Comparison of ENCODE assay signal across 1 cellular context in the genomic region with DNA sequence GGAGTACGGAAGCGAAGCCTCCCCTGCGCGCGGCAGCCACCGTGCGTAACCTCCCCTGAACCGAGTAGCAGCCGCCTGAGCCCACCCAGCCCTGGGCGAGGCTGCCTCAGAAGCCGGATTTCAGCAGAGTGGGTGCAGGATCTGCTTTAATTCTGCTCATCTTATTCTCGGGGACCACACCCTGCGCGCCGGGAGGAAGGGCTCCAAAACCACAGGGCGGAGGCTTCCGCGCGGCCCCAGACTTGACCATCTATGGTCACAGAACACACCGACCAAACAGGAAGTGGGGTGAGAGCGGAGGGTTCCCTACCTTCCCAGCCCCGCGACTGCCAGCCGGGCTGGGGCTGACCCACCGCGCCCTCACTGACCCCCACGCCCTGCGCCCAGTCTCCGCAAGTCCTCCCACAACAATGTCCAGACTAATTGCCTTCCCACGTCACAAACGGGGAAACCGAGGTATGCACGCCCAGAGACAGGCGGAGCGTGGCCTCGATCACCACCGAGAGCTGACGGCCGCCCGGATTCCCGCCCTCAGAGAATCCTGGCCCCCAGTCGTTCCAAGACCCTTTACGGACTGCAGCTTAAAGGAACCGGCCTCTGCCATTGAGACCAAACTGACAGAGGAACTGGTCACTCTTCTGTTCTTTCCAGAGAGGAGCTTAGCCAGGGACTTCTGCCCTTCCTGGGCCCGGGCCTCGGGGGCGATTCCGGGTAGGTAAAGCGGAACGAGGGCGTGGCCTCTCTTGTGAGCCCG.
TF ChIP-seq lines count a peak whose summit lies in the region.

No MANE protein-coding gene starts in this region.

TF ChIP-seq in K562, 482 proteins besides CTCF, POLR2A, EP300 and RAD21 (continued from another document and continues in another):
- TF ChIP-seq TBP (optimal IDR thresholded peaks at IDR 0.05; ENCODE audit: low read depth, low read length) (peak; percentile 90), PHF21A (IDR thresholded peaks at IDR 0.05; ENCODE audit: borderline replicate concordance, low read depth) (peak; percentile 92; the same call in 1 of the 2 replicates), ZNF197 (CRISPR knock-in tag; IDR thresholded peaks at IDR 0.05; ENCODE audit: low read depth) (peak; percentile 83), SREBF1 (IDR thresholded peaks at IDR 0.05; ENCODE audit: borderline replicate concordance, low read depth, low read length) (no peak), TARDBP (IDR thresholded peaks at IDR 0.05) (peak; percentile 79), HMGN3 (IDR thresholded peaks at IDR 0.05; ENCODE audit: borderline replicate concordance, extremely low read depth, insufficient read length, low read depth, low read length) (peak; percentile 94), TGIF2 (CRISPR knock-in tag; IDR thresholded peaks at IDR 0.05) (no peak; the same call in 1 of the 2 replicates), DACH1 (IDR thresholded peaks at IDR 0.05; ENCODE audit: partially characterized antibody) (no peak), HMG20A (CRISPR knock-in tag; conservative IDR thresholded peaks at IDR 0.05) (no peak), HLTF (IDR thresholded peaks at IDR 0.05) (no peak), ATF1 (CRISPR knock-in tag; IDR thresholded peaks at IDR 0.05) (no peak), ATF1 (tag; IDR thresholded peaks at IDR 0.05) (peak; percentile 77), SMARCB1 (IDR thresholded peaks at IDR 0.05; ENCODE audit: insufficient read length, low read depth) (no peak), ZSCAN32 (CRISPR knock-in tag; IDR thresholded peaks at IDR 0.05) (0 out of 2 replicates have a peak, but pooled peaks have one; percentile 7), NCOA1 (IDR thresholded peaks at IDR 0.05; ENCODE audit: low read depth) (peak; percentile 46; the same call in 1 of the 2 replicates), NUFIP1 (IDR thresholded peaks at IDR 0.05; ENCODE audit: partially characterized antibody) (no peak), ZKSCAN1 (IDR thresholded peaks at IDR 0.05; ENCODE audit: low read depth, low read length) (no peak; the same call in 1 of the 2 replicates), ZNF740 (CRISPR knock-in tag; IDR thresholded peaks at IDR 0.05) (no peak), ZNF740 (tag; IDR thresholded peaks at IDR 0.05) (no peak), ZNF780A (CRISPR knock-in tag; IDR thresholded peaks at IDR 0.05) (0 out of 2 replicates have a peak, but pooled peaks have one; percentile 14), ZNF507 (tag; conservative IDR thresholded peaks at IDR 0.05) (no peak), BDP1 (IDR thresholded peaks at IDR 0.05; ENCODE audit: insufficient read depth, insufficient read length) (no peak), YBX1 (IDR thresholded peaks at IDR 0.05) (no peak), NBN (IDR thresholded peaks at IDR 0.05; ENCODE audit: low read depth) (peak; percentile 78; the same call in 1 of the 2 replicates), ATF2 (CRISPR knock-in tag; IDR thresholded peaks at IDR 0.05) (no peak), ZEB2 (IDR thresholded peaks at IDR 0.05) (peak; percentile 70), SRSF7 (optimal IDR thresholded peaks at IDR 0.05; ENCODE audit: low read depth, low read length) (no peak), EWSR1 (IDR thresholded peaks at IDR 0.05; ENCODE audit: borderline replicate concordance, low read depth, partially characterized antibody) (no peak), ZNF263 (CRISPR knock-in tag; IDR thresholded peaks at IDR 0.05; ENCODE audit: borderline replicate concordance) (peak; percentile 60; the same call in 1 of the 2 replicates), ZBTB5 (IDR thresholded peaks at IDR 0.05) (no peak), HOXB6 (CRISPR knock-in tag; IDR thresholded peaks at IDR 0.05; ENCODE audit: borderline replicate concordance) (0 out of 2 replicates have a peak, but pooled peaks have one; percentile 6), RHOXF2B (CRISPR knock-in tag; conservative IDR thresholded peaks at IDR 0.05) (peak; percentile 87), ZNF444 (CRISPR knock-in tag; IDR thresholded peaks at IDR 0.05) (0 out of 2 replicates have a peak, but pooled peaks have one; percentile 0), NCOA2 (IDR thresholded peaks at IDR 0.05; ENCODE audit: partially characterized antibody in 2 of 2) (no peak), NRF1 (conservative IDR thresholded peaks at IDR 0.05 in 1 of 2, IDR thresholded peaks at IDR 0.05 in 1 of 2) (peak; percentile 76 to 80), TEAD4 (IDR thresholded peaks at IDR 0.05; ENCODE audit: low read length) (no peak; the same call in 1 of the 2 replicates), TEAD4 (CRISPR knock-in tag; IDR thresholded peaks at IDR 0.05; ENCODE audit: borderline replicate concordance) (no peak), MBD2 (IDR thresholded peaks at IDR 0.05; ENCODE audit: borderline replicate concordance, low read depth) (peak; percentile 75)
- TF ChIP-seq, protein P1, sequence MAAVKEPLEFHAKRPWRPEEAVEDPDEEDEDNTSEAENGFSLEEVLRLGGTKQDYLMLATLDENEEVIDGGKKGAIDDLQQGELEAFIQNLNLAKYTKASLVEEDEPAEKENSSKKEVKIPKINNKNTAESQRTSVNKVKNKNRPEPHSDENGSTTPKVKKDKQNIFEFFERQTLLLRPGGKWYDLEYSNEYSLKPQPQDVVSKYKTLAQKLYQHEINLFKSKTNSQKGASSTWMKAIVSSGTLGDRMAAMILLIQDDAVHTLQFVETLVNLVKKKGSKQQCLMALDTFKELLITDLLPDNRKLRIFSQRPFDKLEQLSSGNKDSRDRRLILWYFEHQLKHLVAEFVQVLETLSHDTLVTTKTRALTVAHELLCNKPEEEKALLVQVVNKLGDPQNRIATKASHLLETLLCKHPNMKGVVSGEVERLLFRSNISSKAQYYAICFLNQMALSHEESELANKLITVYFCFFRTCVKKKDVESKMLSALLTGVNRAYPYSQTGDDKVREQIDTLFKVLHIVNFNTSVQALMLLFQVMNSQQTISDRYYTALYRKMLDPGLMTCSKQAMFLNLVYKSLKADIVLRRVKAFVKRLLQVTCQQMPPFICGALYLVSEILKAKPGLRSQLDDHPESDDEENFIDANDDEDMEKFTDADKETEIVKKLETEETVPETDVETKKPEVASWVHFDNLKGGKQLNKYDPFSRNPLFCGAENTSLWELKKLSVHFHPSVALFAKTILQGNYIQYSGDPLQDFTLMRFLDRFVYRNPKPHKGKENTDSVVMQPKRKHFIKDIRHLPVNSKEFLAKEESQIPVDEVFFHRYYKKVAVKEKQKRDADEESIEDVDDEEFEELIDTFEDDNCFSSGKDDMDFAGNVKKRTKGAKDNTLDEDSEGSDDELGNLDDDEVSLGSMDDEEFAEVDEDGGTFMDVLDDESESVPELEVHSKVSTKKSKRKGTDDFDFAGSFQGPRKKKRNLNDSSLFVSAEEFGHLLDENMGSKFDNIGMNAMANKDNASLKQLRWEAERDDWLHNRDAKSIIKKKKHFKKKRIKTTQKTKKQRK (IDR thresholded peaks at IDR 0.05; ENCODE audit: borderline replicate concordance, low read depth, low read length) = no peak
- TF ChIP-seq, protein P2, sequence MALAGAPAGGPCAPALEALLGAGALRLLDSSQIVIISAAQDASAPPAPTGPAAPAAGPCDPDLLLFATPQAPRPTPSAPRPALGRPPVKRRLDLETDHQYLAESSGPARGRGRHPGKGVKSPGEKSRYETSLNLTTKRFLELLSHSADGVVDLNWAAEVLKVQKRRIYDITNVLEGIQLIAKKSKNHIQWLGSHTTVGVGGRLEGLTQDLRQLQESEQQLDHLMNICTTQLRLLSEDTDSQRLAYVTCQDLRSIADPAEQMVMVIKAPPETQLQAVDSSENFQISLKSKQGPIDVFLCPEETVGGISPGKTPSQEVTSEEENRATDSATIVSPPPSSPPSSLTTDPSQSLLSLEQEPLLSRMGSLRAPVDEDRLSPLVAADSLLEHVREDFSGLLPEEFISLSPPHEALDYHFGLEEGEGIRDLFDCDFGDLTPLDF (CRISPR knock-in tag; IDR thresholded peaks at IDR 0.05) = peak; percentile 95
- TF ChIP-seq, protein P3, sequence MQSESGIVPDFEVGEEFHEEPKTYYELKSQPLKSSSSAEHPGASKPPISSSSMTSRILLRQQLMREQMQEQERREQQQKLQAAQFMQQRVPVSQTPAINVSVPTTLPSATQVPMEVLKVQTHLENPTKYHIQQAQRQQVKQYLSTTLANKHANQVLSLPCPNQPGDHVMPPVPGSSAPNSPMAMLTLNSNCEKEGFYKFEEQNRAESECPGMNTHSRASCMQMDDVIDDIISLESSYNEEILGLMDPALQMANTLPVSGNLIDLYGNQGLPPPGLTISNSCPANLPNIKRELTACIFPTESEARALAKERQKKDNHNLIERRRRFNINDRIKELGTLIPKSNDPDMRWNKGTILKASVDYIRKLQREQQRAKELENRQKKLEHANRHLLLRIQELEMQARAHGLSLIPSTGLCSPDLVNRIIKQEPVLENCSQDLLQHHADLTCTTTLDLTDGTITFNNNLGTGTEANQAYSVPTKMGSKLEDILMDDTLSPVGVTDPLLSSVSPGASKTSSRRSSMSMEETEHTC (IDR thresholded peaks at IDR 0.05) = no peak
- TF ChIP-seq, protein P4, sequence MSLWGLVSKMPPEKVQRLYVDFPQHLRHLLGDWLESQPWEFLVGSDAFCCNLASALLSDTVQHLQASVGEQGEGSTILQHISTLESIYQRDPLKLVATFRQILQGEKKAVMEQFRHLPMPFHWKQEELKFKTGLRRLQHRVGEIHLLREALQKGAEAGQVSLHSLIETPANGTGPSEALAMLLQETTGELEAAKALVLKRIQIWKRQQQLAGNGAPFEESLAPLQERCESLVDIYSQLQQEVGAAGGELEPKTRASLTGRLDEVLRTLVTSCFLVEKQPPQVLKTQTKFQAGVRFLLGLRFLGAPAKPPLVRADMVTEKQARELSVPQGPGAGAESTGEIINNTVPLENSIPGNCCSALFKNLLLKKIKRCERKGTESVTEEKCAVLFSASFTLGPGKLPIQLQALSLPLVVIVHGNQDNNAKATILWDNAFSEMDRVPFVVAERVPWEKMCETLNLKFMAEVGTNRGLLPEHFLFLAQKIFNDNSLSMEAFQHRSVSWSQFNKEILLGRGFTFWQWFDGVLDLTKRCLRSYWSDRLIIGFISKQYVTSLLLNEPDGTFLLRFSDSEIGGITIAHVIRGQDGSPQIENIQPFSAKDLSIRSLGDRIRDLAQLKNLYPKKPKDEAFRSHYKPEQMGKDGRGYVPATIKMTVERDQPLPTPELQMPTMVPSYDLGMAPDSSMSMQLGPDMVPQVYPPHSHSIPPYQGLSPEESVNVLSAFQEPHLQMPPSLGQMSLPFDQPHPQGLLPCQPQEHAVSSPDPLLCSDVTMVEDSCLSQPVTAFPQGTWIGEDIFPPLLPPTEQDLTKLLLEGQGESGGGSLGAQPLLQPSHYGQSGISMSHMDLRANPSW (CRISPR knock-in tag; IDR thresholded peaks at IDR 0.05) = peak; percentile 46; the same call in 1 of the 2 replicates
- TF ChIP-seq, protein P5, sequence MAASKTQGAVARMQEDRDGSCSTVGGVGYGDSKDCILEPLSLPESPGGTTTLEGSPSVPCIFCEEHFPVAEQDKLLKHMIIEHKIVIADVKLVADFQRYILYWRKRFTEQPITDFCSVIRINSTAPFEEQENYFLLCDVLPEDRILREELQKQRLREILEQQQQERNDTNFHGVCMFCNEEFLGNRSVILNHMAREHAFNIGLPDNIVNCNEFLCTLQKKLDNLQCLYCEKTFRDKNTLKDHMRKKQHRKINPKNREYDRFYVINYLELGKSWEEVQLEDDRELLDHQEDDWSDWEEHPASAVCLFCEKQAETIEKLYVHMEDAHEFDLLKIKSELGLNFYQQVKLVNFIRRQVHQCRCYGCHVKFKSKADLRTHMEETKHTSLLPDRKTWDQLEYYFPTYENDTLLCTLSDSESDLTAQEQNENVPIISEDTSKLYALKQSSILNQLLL (CRISPR knock-in tag; IDR thresholded peaks at IDR 0.05; ENCODE audit: borderline replicate concordance) = no peak
- TF ChIP-seq, protein P6, sequence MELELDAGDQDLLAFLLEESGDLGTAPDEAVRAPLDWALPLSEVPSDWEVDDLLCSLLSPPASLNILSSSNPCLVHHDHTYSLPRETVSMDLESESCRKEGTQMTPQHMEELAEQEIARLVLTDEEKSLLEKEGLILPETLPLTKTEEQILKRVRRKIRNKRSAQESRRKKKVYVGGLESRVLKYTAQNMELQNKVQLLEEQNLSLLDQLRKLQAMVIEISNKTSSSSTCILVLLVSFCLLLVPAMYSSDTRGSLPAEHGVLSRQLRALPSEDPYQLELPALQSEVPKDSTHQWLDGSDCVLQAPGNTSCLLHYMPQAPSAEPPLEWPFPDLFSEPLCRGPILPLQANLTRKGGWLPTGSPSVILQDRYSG (tag; conservative IDR thresholded peaks at IDR 0.05; ENCODE audit: low read depth) = peak; percentile 59; the same call in 1 of the 2 replicates
